In the genomic region with DNA sequence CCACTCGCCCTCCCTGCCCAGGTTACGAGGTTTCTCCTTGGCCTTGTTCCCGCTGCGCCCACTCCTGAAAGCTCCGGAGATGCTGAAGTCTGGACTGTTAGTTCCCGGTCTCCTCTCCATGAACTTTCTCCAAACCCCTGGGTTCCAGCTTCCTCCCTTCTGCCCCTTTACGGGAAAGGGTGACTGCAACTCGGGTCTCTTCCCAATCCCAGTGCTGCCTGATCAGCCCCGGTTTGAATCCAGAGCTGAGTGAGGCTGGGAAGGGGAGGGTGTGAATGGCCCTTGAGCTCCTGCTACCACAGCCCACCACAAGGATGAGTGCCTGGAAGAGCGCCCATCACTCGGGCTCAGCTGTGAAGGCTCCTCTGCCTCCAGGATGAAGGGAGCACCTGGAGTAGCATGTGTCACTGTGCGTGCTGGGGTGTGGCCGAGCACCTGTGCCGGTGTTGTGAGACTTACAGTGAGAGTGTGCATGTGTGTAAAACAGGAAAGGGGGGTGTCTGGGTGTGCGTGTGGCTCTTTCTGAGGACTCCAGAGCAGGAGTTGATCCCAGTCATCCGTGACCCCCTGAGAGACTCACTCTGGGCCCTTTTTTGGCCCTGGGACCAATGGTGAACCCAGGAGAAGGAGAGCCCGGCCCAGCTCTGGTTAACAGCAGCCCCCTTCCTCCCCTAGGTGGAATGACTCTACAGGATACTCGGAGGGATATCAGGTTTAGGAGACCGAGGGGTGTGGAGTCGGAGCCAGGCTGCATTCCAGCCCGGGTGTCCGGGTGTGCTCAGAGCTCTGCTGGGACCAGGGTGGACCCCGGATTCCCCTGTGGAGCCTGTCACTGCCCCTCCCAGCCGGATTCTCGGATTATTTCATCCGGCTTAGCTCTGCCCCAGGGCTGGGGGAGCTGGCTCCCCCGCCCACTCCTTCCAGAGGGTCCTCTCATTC, we compare ENCODE assay signal across 8 cellular contexts. TPM values are rescaled to one million over a fixed set of nuclear protein-coding genes. Genes with fewer than 3 reads are reported as not detected.
A peak's percentile ranks its signal among the peaks of the same experiment; 100 is the strongest.
DNase-seq lines count a peak whose midpoint lies in the region; ATAC-seq and TF ChIP-seq lines count a peak whose summit lies in the region.

No MANE protein-coding gene starts in this region.

- H3K4me3 Mint-ChIP-seq in activated naive CD4-positive, alpha-beta T cell treated with anti-CD3 and anti-CD28 coated beads, Interleukin-2, amount 50 U/mL, for 24 hours, result peak overlapping the region; percentile 74
- peak overlapping the region; percentile 63 for H3K4me3 Mint-ChIP-seq in activated T-helper 1 cell treated with anti-CD3 and anti-CD28 coated beads, Interleukin-12 subunit alpha, Interleukin-12 subunit beta, Interleukin-2, Interleukin-4 antibody, amounts not matched to agents 30 ng/mL and 10 ng/mL and 1 ng/mL, durations not matched to agents 14 hours and 24 hours and 36 hours
- peak overlapping the region; percentile 85 for H3K4me3 Mint-ChIP-seq in type B pancreatic cell

- no peak for DNase-seq in activated naive CD4-positive, alpha-beta T cell treated with Interleukin-2 at 50 U/mL for 16 hours
- no peak for DNase-seq in activated T-helper 1 cell treated with anti-CD3 and anti-CD28 coated beads, Interleukin-12 subunit alpha, Interleukin-12 subunit beta, Interleukin-2, Interleukin-4 antibody, amounts not matched to agents 30 ng/mL and 10 ng/mL and 1 ng/mL, durations not matched to agents 14 hours and 24 hours and 36 hours (ENCODE audit: low spot score)
- peak in 1 of 2 donors; percentile 51 for DNase-seq in left colon
- no peak for DNase-seq in type B pancreatic cell (ENCODE audit: extremely low spot score, unreplicated experiment)
- no peak for DNase-seq in activated CD4-positive, CD25-positive, alpha-beta regulatory T cell treated with anti-CD3 and anti-CD28 coated beads, Interleukin-2, amount 50 U/mL, for 72 hours
- DNase-seq in nucleus accumbens (lab: John Stamatoyannopoulos, UW), result no peak

- no peaks in the 10 kb centered on the region for H3K9me3 Mint-ChIP-seq in activated naive CD4-positive, alpha-beta T cell treated with anti-CD3 and anti-CD28 coated beads, Interleukin-2, amount 50 U/mL, for 24 hours
- no peaks in the 10 kb centered on the region for H3K9me3 Mint-ChIP-seq in activated T-helper 1 cell treated with anti-CD3 and anti-CD28 coated beads, Interleukin-12 subunit alpha, Interleukin-12 subunit beta, Interleukin-2, Interleukin-4 antibody, amounts not matched to agents 30 ng/mL and 10 ng/mL and 1 ng/mL, durations not matched to agents 14 hours and 24 hours and 36 hours
- H3K9me3 Mint-ChIP-seq in type B pancreatic cell, result no peaks in the 10 kb centered on the region

- peaks cover 8% of the 10 kb centered on the region for H3K4me1 Mint-ChIP-seq in activated naive CD4-positive, alpha-beta T cell treated with anti-CD3 and anti-CD28 coated beads, Interleukin-2, amount 50 U/mL, for 24 hours
- H3K4me1 Mint-ChIP-seq in activated T-helper 1 cell treated with anti-CD3 and anti-CD28 coated beads, Interleukin-12 subunit alpha, Interleukin-12 subunit beta, Interleukin-2, Interleukin-4 antibody, amounts not matched to agents 30 ng/mL and 10 ng/mL and 1 ng/mL, durations not matched to agents 14 hours and 24 hours and 36 hours (ENCODE audit: low read depth), result no peaks in the 10 kb centered on the region
- H3K4me1 Mint-ChIP-seq in type B pancreatic cell (ENCODE audit: unreplicated experiment), result peaks cover 11% of the 10 kb centered on the region

- peak; percentile 48 for ATAC-seq in left colon
- ATAC-seq in GM18868 (IDR thresholded peaks at IDR 0.05; ENCODE audit: unreplicated experiment), result no peak

- no peak for TF ChIP-seq CTCF in type B pancreatic cell (conservative IDR thresholded peaks at IDR 0.05)

- no peak overlapping the region for H3K27ac Mint-ChIP-seq in activated naive CD4-positive, alpha-beta T cell treated with anti-CD3 and anti-CD28 coated beads, Interleukin-2, amount 50 U/mL, for 24 hours
- H3K27ac Mint-ChIP-seq in activated T-helper 1 cell treated with anti-CD3 and anti-CD28 coated beads, Interleukin-12 subunit alpha, Interleukin-12 subunit beta, Interleukin-2, Interleukin-4 antibody, amounts not matched to agents 30 ng/mL and 10 ng/mL and 1 ng/mL, durations not matched to agents 14 hours and 24 hours and 36 hours, result no peak overlapping the region
- peak overlapping the region; percentile 70 for H3K27ac Mint-ChIP-seq in type B pancreatic cell

- no peaks in the 10 kb centered on the region for H3K27me3 Mint-ChIP-seq in activated naive CD4-positive, alpha-beta T cell treated with anti-CD3 and anti-CD28 coated beads, Interleukin-2, amount 50 U/mL, for 24 hours
- peaks cover 25% of the 10 kb centered on the region for H3K27me3 Mint-ChIP-seq in activated T-helper 1 cell treated with anti-CD3 and anti-CD28 coated beads, Interleukin-12 subunit alpha, Interleukin-12 subunit beta, Interleukin-2, Interleukin-4 antibody, amounts not matched to agents 30 ng/mL and 10 ng/mL and 1 ng/mL, durations not matched to agents 14 hours and 24 hours and 36 hours (ENCODE audit: insufficient read depth)
- peaks cover 10% of the 10 kb centered on the region for H3K27me3 Mint-ChIP-seq in type B pancreatic cell

- no peaks in the 10 kb centered on the region for H3K36me3 Mint-ChIP-seq in activated naive CD4-positive, alpha-beta T cell treated with anti-CD3 and anti-CD28 coated beads, Interleukin-2, amount 50 U/mL, for 24 hours
- H3K36me3 Mint-ChIP-seq in activated T-helper 1 cell treated with anti-CD3 and anti-CD28 coated beads, Interleukin-12 subunit alpha, Interleukin-12 subunit beta, Interleukin-2, Interleukin-4 antibody, amounts not matched to agents 30 ng/mL and 10 ng/mL and 1 ng/mL, durations not matched to agents 14 hours and 24 hours and 36 hours (ENCODE audit: low read depth), result no peaks in the 10 kb centered on the region
- no peaks in the 10 kb centered on the region for H3K36me3 Mint-ChIP-seq in type B pancreatic cell

- intact Hi-C loops in activated T-helper 1 cell treated with anti-CD3 and anti-CD28 coated beads, Interleukin-12 subunit alpha, Interleukin-12 subunit beta, Interleukin-2, Interleukin-4 antibody, amounts not matched to agents 30 ng/mL and 10 ng/mL and 1 ng/mL, durations not matched to agents 14 hours and 24 hours and 36 hours (cut with micrococcal nuclease), result loop anchor here (5.0 kb wide), 1 partner anchor 1568 kb away; the partner anchor contains the start of gene NUB1
- intact Hi-C loops in left colon (cut with DNase I, micrococcal nuclease), result no loop called here

RNA-seq across cellular contexts. Expression of gene ZNF467, which starts 1.1 kb away (rescaled TPM):
- 0.10 TPM in 2 replicates for total RNA-seq in activated T-helper 1 cell treated with anti-CD3 and anti-CD28 coated beads, Interleukin-12 subunit alpha, Interleukin-12 subunit beta, Interleukin-2, Interleukin-4 antibody, amounts not matched to agents 30 ng/mL and 10 ng/mL and 1 ng/mL, durations not matched to agents 14 hours and 24 hours and 36 hours
- total RNA-seq in left colon (1 to 10 TPM; 1.5 to 6.0 TPM), type B pancreatic cell (ENCODE audit: low replicate concordance) (16.7 and 17.6 TPM in 2 replicates)
